ENCODE assay signal across 26 cellular contexts in genomic region chr7:265998-266850, GRCh38. TPM values are rescaled to one million over a fixed set of nuclear protein-coding genes. Genes with fewer than 3 reads are reported as not detected.
A peak's percentile ranks its signal among the peaks of the same experiment; 100 is the strongest.
DNase-seq lines count a peak whose midpoint lies in the region; ATAC-seq lines count a peak whose summit lies in the region.
"Had no signal": no experiment of that assay in that cellular context is flagged by ENCODE, and none has a peak within 500 bp of the region (broad histone marks: within the 10 kb centered on the region; RNA-seq: fewer than 3 reads in every experiment).

No MANE protein-coding gene starts in this region.

- intact Hi-C loops in posterior vena cava (cut with DNase I) = no loop called here
- intact Hi-C loops in activated CD4-positive, alpha-beta T cell treated with anti-CD3 and anti-CD28 coated beads, Interleukin-2, amount 10 ng/mL, durations not matched to agents 24 days and 14 days (cut with micrococcal nuclease) = no loop called here

- H3K27me3 Mint-ChIP-seq in stimulated activated naive CD8-positive, alpha-beta T cell treated with anti-CD3 and anti-CD28 coated beads, Interleukin-15, amount 100 ng/mL, for 72 hours = no peaks in the 10 kb centered on the region
- H3K27me3 Mint-ChIP-seq in activated CD4-positive, alpha-beta T cell treated with anti-CD3 and anti-CD28 coated beads, Interleukin-2, amount 10 ng/mL, durations not matched to agents 24 days and 14 days = no peaks in the 10 kb centered on the region
- H3K27me3 Mint-ChIP-seq: activated CD4-positive, alpha-beta memory T cell treated with anti-CD3 and anti-CD28 coated beads, Interleukin-2, amount 10 ng/mL, durations not matched to agents 7 days and 5 days; stimulated activated naive CD8-positive, alpha-beta T cell treated with anti-CD3 and anti-CD28 coated beads, Interleukin-15, Interleukin-2, amounts not matched to agents 100 ng/mL and 50 ng/mL, for 24 hours had no signal

- peaks cover 29% of the 10 kb centered on the region for H3K9me3 ChIP-seq in iPS-18c (ENCODE audit: control insufficient read depth, insufficient read depth, low read length)
- H3K9me3 ChIP-seq: adrenal gland, body of pancreas had no signal

- no peak for DNase-seq in stimulated activated naive CD8-positive, alpha-beta T cell treated with anti-CD3 and anti-CD28 coated beads, Interleukin-15, amount 100 ng/mL, for 72 hours
- no peak for DNase-seq in stimulated activated naive CD8-positive, alpha-beta T cell treated with anti-CD3 and anti-CD28 coated beads, Interleukin-15, Interleukin-2, amounts not matched to agents 100 U/mL and 50 U/mL, for 24 hours
- DNase-seq in posterior vena cava (ENCODE audit: low spot score) = peak; percentile 77
- no peak for DNase-seq in stimulated activated CD4-positive, alpha-beta T cell treated with anti-CD3 and anti-CD28 coated beads, Interleukin-12 subunit alpha, Interleukin-12 subunit beta, amount 100 ng/mL, for 4 hours
- no peak for DNase-seq in C1 segment of cervical spinal cord (lab: John Stamatoyannopoulos, UW)
- DNase-seq in activated CD4-positive, alpha-beta T cell treated with anti-CD3 and anti-CD28 coated beads, Interleukin-2, amount 10 ng/mL, durations not matched to agents 24 days and 14 days = no peak
- DNase-seq: ACHN; activated CD4-positive, alpha-beta memory T cell treated with anti-CD3 and anti-CD28 coated beads, Interleukin-2, amount 10 ng/mL, durations not matched to agents 7 days and 5 days; activated CD8-positive, alpha-beta memory T cell treated with anti-CD3 and anti-CD28 coated beads, Interleukin-2, amount 50 U/mL, for 4 hours; activated naive CD4-positive, alpha-beta T cell; BE2C; DMS 273 treated with DMSO at 0.1 percent for 48 hours; heart right ventricle; Karpas-422; mesenchymal stem cell; NCI-H2227 treated with DMSO at 0.1 percent for 48 hours; OCI-M1; T-helper 2 cell had no signal

- peaks cover 8 to 15% of the 10 kb centered on the region in 2 donors for H3K9me3 Mint-ChIP-seq in stimulated activated naive CD8-positive, alpha-beta T cell treated with anti-CD3 and anti-CD28 coated beads, Interleukin-15, amount 100 ng/mL, for 72 hours
- H3K9me3 Mint-ChIP-seq in activated CD4-positive, alpha-beta T cell treated with anti-CD3 and anti-CD28 coated beads, Interleukin-2, amount 10 ng/mL, durations not matched to agents 24 days and 14 days = peaks cover 4% of the 10 kb centered on the region

- H3K4me1 Mint-ChIP-seq in stimulated activated naive CD8-positive, alpha-beta T cell treated with anti-CD3 and anti-CD28 coated beads, Interleukin-15, amount 100 ng/mL, for 72 hours = peaks cover 16% of the 10 kb centered on the region
- H3K4me1 Mint-ChIP-seq in activated CD4-positive, alpha-beta T cell treated with anti-CD3 and anti-CD28 coated beads, Interleukin-2, amount 10 ng/mL, durations not matched to agents 24 days and 14 days = no peaks in the 10 kb centered on the region

- H3K4me3 ChIP-seq in iPS-18c (ENCODE audit: insufficient read depth, low read depth, low read length) = peak overlapping the region; percentile 24; the same call in 1 of the 2 replicates
- H3K4me3 ChIP-seq: adrenal gland, body of pancreas, esophagus muscularis mucosa, heart right ventricle had no signal

- H3K4me3 Mint-ChIP-seq in stimulated activated naive CD8-positive, alpha-beta T cell treated with anti-CD3 and anti-CD28 coated beads, Interleukin-15, amount 100 ng/mL, for 72 hours = no peak overlapping the region
- H3K4me3 Mint-ChIP-seq in activated CD4-positive, alpha-beta T cell treated with anti-CD3 and anti-CD28 coated beads, Interleukin-2, amount 10 ng/mL, durations not matched to agents 24 days and 14 days = no peak overlapping the region
- H3K4me3 Mint-ChIP-seq: activated CD4-positive, alpha-beta memory T cell treated with anti-CD3 and anti-CD28 coated beads, Interleukin-2, amount 10 ng/mL, durations not matched to agents 7 days and 5 days; CD8-positive, alpha-beta memory T cell; stimulated activated naive CD8-positive, alpha-beta T cell treated with anti-CD3 and anti-CD28 coated beads, Interleukin-15, Interleukin-2, amounts not matched to agents 100 ng/mL and 50 ng/mL, for 24 hours had no signal

- H3K36me3 Mint-ChIP-seq in activated CD4-positive, alpha-beta T cell treated with anti-CD3 and anti-CD28 coated beads, Interleukin-2, amount 10 ng/mL, durations not matched to agents 24 days and 14 days (ENCODE audit: low read depth) = no peaks in the 10 kb centered on the region
- H3K36me3 Mint-ChIP-seq: CD8-positive, alpha-beta memory T cell had no signal

- H3K27ac Mint-ChIP-seq in stimulated activated naive CD8-positive, alpha-beta T cell treated with anti-CD3 and anti-CD28 coated beads, Interleukin-15, amount 100 ng/mL, for 72 hours = no peak overlapping the region
- no peak overlapping the region for H3K27ac Mint-ChIP-seq in activated CD4-positive, alpha-beta T cell treated with anti-CD3 and anti-CD28 coated beads, Interleukin-2, amount 10 ng/mL, durations not matched to agents 24 days and 14 days
- H3K27ac Mint-ChIP-seq: activated CD4-positive, alpha-beta memory T cell treated with anti-CD3 and anti-CD28 coated beads, Interleukin-2, amount 10 ng/mL, durations not matched to agents 7 days and 5 days; CD8-positive, alpha-beta memory T cell; stimulated activated naive CD8-positive, alpha-beta T cell treated with anti-CD3 and anti-CD28 coated beads, Interleukin-15, Interleukin-2, amounts not matched to agents 100 ng/mL and 50 ng/mL, for 24 hours had no signal

- peak; percentile 19 for ATAC-seq in stimulated activated naive CD8-positive, alpha-beta T cell treated with anti-CD3 and anti-CD28 coated beads, Interleukin-15, amount 100 ng/mL, for 72 hours
- ATAC-seq in stimulated activated naive CD8-positive, alpha-beta T cell treated with anti-CD3 and anti-CD28 coated beads, Interleukin-15, Interleukin-2, amounts not matched to agents 100 U/mL and 50 U/mL, for 24 hours = no peak

RNA-seq across cellular contexts. Expression of gene FOXL3, which starts 23.7 kb away (rescaled TPM):
- not detected for total RNA-seq in posterior vena cava
- total RNA-seq in activated CD4-positive, alpha-beta T cell treated with anti-CD3 and anti-CD28 coated beads, Interleukin-2, amount 10 ng/mL, durations not matched to agents 24 days and 14 days = not detected in 2 replicates
- total RNA-seq: activated CD4-positive, alpha-beta memory T cell treated with anti-CD3 and anti-CD28 coated beads, Interleukin-2, amount 10 ng/mL, durations not matched to agents 7 days and 5 days; adrenal gland; body of pancreas; CD8-positive, alpha-beta memory T cell; dermis microvascular lymphatic vessel endothelial cell; esophagus muscularis mucosa; H4; heart right ventricle had no signal
